In genomic region chr22:17199131-17199731, GRCh38 we compare ENCODE assay signal across 8 cellular contexts. TPM values are rescaled to one million over a fixed set of nuclear protein-coding genes. Genes with fewer than 3 reads are reported as not detected.
DNase-seq lines count a peak whose midpoint lies in the region; ATAC-seq lines count a peak whose summit lies in the region.

No MANE protein-coding gene starts in this region.

- DNase-seq in CD1c-positive myeloid dendritic cell (ENCODE audit: extremely low spot score), result peak; percentile 41
- DNase-seq in SHP77 (lab: John Stamatoyannopoulos, UW), result peak; percentile 89
- peak; percentile 66 for DNase-seq in left cardiac atrium
- DNase-seq in pons (ENCODE audit: low spot score), result peak; percentile 38
- no peak for DNase-seq in SIG-M5 treated with dmso at 0.1 percent for 504 hours (lab: John Stamatoyannopoulos, UW; ENCODE audit: unreplicated experiment)
- no peak for DNase-seq in activated T-helper 2 cell treated with anti-CD3 and anti-CD28 coated beads, Interferon-gamma antibody, Interleukin-2, Interleukin-4, amounts not matched to agents 10 μg/mL and 5 μg/mL and 100 μg/mL, durations not matched to agents 14 hours and 24 hours and 36 hours (ENCODE audit: low spot score)

- intact Hi-C loops in left cardiac atrium (cut with DNase I), result no loop called here
- intact Hi-C loops in activated T-helper 2 cell treated with anti-CD3 and anti-CD28 coated beads, Interferon-gamma antibody, Interleukin-2, Interleukin-4, amounts not matched to agents 10 μg/mL and 5 μg/mL and 100 μg/mL, durations not matched to agents 14 hours and 24 hours and 36 hours (cut with micrococcal nuclease), result no loop called here

- peak; percentile 69 to 82 for ATAC-seq in left cardiac atrium
- ATAC-seq in GM18870 (IDR thresholded peaks at IDR 0.05; ENCODE audit: unreplicated experiment), result no peak
- no peak for ATAC-seq in HG03442 (IDR thresholded peaks at IDR 0.05; ENCODE audit: unreplicated experiment)

- no peak overlapping the region for H3K4me3 Mint-ChIP-seq in activated T-helper 2 cell treated with anti-CD3 and anti-CD28 coated beads, Interferon-gamma antibody, Interleukin-2, Interleukin-4, amounts not matched to agents 10 μg/mL and 5 μg/mL and 100 μg/mL, durations not matched to agents 14 hours and 24 hours and 36 hours (ENCODE audit: low read depth)

- H3K36me3 Mint-ChIP-seq in activated T-helper 2 cell treated with anti-CD3 and anti-CD28 coated beads, Interferon-gamma antibody, Interleukin-2, Interleukin-4, amounts not matched to agents 10 μg/mL and 5 μg/mL and 100 μg/mL, durations not matched to agents 14 hours and 24 hours and 36 hours (ENCODE audit: low read depth), result peaks cover 21% of the 10 kb centered on the region

- no peaks in the 10 kb centered on the region for H3K4me1 Mint-ChIP-seq in activated T-helper 2 cell treated with anti-CD3 and anti-CD28 coated beads, Interferon-gamma antibody, Interleukin-2, Interleukin-4, amounts not matched to agents 10 μg/mL and 5 μg/mL and 100 μg/mL, durations not matched to agents 14 hours and 24 hours and 36 hours (ENCODE audit: low read depth)

- no peaks in the 10 kb centered on the region for H3K9me3 Mint-ChIP-seq in activated T-helper 2 cell treated with anti-CD3 and anti-CD28 coated beads, Interferon-gamma antibody, Interleukin-2, Interleukin-4, amounts not matched to agents 10 μg/mL and 5 μg/mL and 100 μg/mL, durations not matched to agents 14 hours and 24 hours and 36 hours

- no peak overlapping the region for H3K27ac Mint-ChIP-seq in activated T-helper 2 cell treated with anti-CD3 and anti-CD28 coated beads, Interferon-gamma antibody, Interleukin-2, Interleukin-4, amounts not matched to agents 10 μg/mL and 5 μg/mL and 100 μg/mL, durations not matched to agents 14 hours and 24 hours and 36 hours

- no peaks in the 10 kb centered on the region for H3K27me3 Mint-ChIP-seq in activated T-helper 2 cell treated with anti-CD3 and anti-CD28 coated beads, Interferon-gamma antibody, Interleukin-2, Interleukin-4, amounts not matched to agents 10 μg/mL and 5 μg/mL and 100 μg/mL, durations not matched to agents 14 hours and 24 hours and 36 hours (ENCODE audit: low read depth)

RNA-seq across cellular contexts. Expression of gene ADA2, which starts 20.0 kb away (rescaled TPM):
- total RNA-seq in left cardiac atrium, result 10 to 100 TPM; 25.4 to 34.1 TPM
- total RNA-seq in activated T-helper 2 cell treated with anti-CD3 and anti-CD28 coated beads, Interferon-gamma antibody, Interleukin-2, Interleukin-4, amounts not matched to agents 10 μg/mL and 5 μg/mL and 100 μg/mL, durations not matched to agents 14 hours and 24 hours and 36 hours, result 3.9 and 4.5 TPM in 2 replicates

RNA-seq across cellular contexts. Expression of gene HDHD5, which starts 40.2 kb away (rescaled TPM):
- total RNA-seq in left cardiac atrium, result 10 to 100 TPM; 36.0 to 37.5 TPM
- total RNA-seq in activated T-helper 2 cell treated with anti-CD3 and anti-CD28 coated beads, Interferon-gamma antibody, Interleukin-2, Interleukin-4, amounts not matched to agents 10 μg/mL and 5 μg/mL and 100 μg/mL, durations not matched to agents 14 hours and 24 hours and 36 hours, result 44.3 and 44.8 TPM in 2 replicates

Comparison
In these comparisons a context has a peak if more than half of its experiments do, and no peak if none do; other contexts are left out.
1. DNase-seq: peak in CD1c-positive myeloid dendritic cell (single experiment), SHP77 (2 of 2), left cardiac atrium (single experiment) and pons (single experiment); none in SIG-M5 treated with dmso at 0.1 percent for 504 hours (single experiment) and activated T-helper 2 cell treated with anti-CD3 and anti-CD28 coated beads, Interferon-gamma antibody, Interleukin-2, Interleukin-4, amounts not matched to agents 10 μg/mL and 5 μg/mL and 100 μg/mL, durations not matched to agents 14 hours and 24 hours and 36 hours (single experiment).
2. ATAC-seq: peak in left cardiac atrium (2 of 2); none in GM18870 (single experiment) and HG03442 (single experiment).